Comparison of ENCODE assay signal across 25 cellular contexts in genomic region chr7:45662018-45662417, GRCh38.
"Had no signal": no experiment of that assay in that cellular context is flagged by ENCODE, and none has a peak within 500 bp of the region (broad histone marks: within the 10 kb centered on the region; RNA-seq: fewer than 3 reads in every experiment).

No MANE protein-coding gene starts in this region.

- H3K27ac ChIP-seq: epithelial cell of prostate, neural progenitor cell, transverse colon had no signal

- H3K27me3 Mint-ChIP-seq: activated CD4-positive, alpha-beta T cell treated with anti-CD3 and anti-CD28 coated beads, Interleukin-2, amount 10 ng/mL, durations not matched to agents 24 days and 14 days; activated naive CD4-positive, alpha-beta T cell treated with anti-CD3 and anti-CD28 coated beads, Interleukin-2, amount 50 U/mL, for 24 hours; activated naive CD8-positive, alpha-beta T cell treated with anti-CD3 and anti-CD28 coated beads, Interleukin-2, amount 50 U/mL, for 24 hours; dendritic cell treated with granulocyte-macrophage colony-stimulating factor and Interleukin-4, amounts not matched to agents 40 ng/mL and 50 ng/mL, for 4 days had no signal

- H3K36me3 ChIP-seq: neural progenitor cell, transverse colon had no signal

- H3K9ac ChIP-seq: neural progenitor cell, SK-N-SH had no signal

- H3K27ac Mint-ChIP-seq: activated CD4-positive, alpha-beta T cell treated with anti-CD3 and anti-CD28 coated beads, Interleukin-2, amount 10 ng/mL, durations not matched to agents 24 days and 14 days; activated naive CD4-positive, alpha-beta T cell treated with anti-CD3 and anti-CD28 coated beads, Interleukin-2, amount 50 U/mL, for 24 hours; activated naive CD8-positive, alpha-beta T cell treated with anti-CD3 and anti-CD28 coated beads, Interleukin-2, amount 50 U/mL, for 24 hours; activated T-helper 2 cell treated with anti-CD3 and anti-CD28 coated beads, Interferon-gamma antibody, Interleukin-2, Interleukin-4, amounts not matched to agents 10 μg/mL and 5 μg/mL and 100 μg/mL, durations not matched to agents 14 hours and 24 hours and 36 hours; dendritic cell treated with granulocyte-macrophage colony-stimulating factor and Interleukin-4, amounts not matched to agents 40 ng/mL and 50 ng/mL, for 4 days; neural progenitor cell; T-helper 17 cell had no signal

- DNase-seq: activated CD4-positive, alpha-beta T cell treated with anti-CD3 and anti-CD28 coated beads, Interleukin-2, amount 10 ng/mL, durations not matched to agents 24 days and 14 days; activated CD4-positive, CD25-positive, alpha-beta regulatory T cell treated with anti-CD3 and anti-CD28 coated beads, Interleukin-2, amount 50 U/mL, for 72 hours; activated naive CD8-positive, alpha-beta T cell treated with anti-CD3 and anti-CD28 coated beads, Interleukin-2, amount 50 U/mL, for 24 hours; activated T-cell treated with anti-CD3 and anti-CD28 coated beads, Interleukin-2, amount 50 U/mL, for 48 hours; amygdala; caudate nucleus; effector CD4-positive, alpha-beta T cell; glutamatergic neuron; left ventricle myocardium superior; mammary epithelial cell; midbrain; occipital lobe; right cardiac atrium; SK-N-SH; stimulated activated CD4-positive, alpha-beta T cell treated with anti-CD3 and anti-CD28 coated beads, Interleukin-15, amount 100 ng/mL, for 24 hours; stimulated activated naive CD4-positive, alpha-beta T cell; T-helper 17 cell; T1000; transverse colon had no signal

- H3K27me3 ChIP-seq: neural progenitor cell, transverse colon had no signal

- H3K4me1 ChIP-seq: neural progenitor cell, transverse colon had no signal

- H3K4me3 Mint-ChIP-seq: activated CD4-positive, alpha-beta T cell treated with anti-CD3 and anti-CD28 coated beads, Interleukin-2, amount 10 ng/mL, durations not matched to agents 24 days and 14 days; activated naive CD4-positive, alpha-beta T cell treated with anti-CD3 and anti-CD28 coated beads, Interleukin-2, amount 50 U/mL, for 24 hours; activated naive CD8-positive, alpha-beta T cell treated with anti-CD3 and anti-CD28 coated beads, Interleukin-2, amount 50 U/mL, for 24 hours; dendritic cell treated with granulocyte-macrophage colony-stimulating factor and Interleukin-4, amounts not matched to agents 40 ng/mL and 50 ng/mL, for 4 days; naive thymus-derived CD8-positive, alpha-beta T cell; neural progenitor cell; T-helper 17 cell had no signal

- H3K36me3 Mint-ChIP-seq: activated naive CD4-positive, alpha-beta T cell treated with anti-CD3 and anti-CD28 coated beads, Interleukin-2, amount 50 U/mL, for 24 hours; naive thymus-derived CD8-positive, alpha-beta T cell had no signal

- H3K9me3 ChIP-seq: SK-N-SH, transverse colon had no signal

- H3K4me3 ChIP-seq: neural progenitor cell, transverse colon had no signal

- H3K4me1 Mint-ChIP-seq: activated CD4-positive, alpha-beta T cell treated with anti-CD3 and anti-CD28 coated beads, Interleukin-2, amount 10 ng/mL, durations not matched to agents 24 days and 14 days; activated naive CD4-positive, alpha-beta T cell treated with anti-CD3 and anti-CD28 coated beads, Interleukin-2, amount 50 U/mL, for 24 hours; activated naive CD8-positive, alpha-beta T cell treated with anti-CD3 and anti-CD28 coated beads, Interleukin-2, amount 50 U/mL, for 24 hours; naive thymus-derived CD8-positive, alpha-beta T cell; neural progenitor cell; T-helper 17 cell had no signal

- H3K9me3 Mint-ChIP-seq: activated CD4-positive, alpha-beta T cell treated with anti-CD3 and anti-CD28 coated beads, Interleukin-2, amount 10 ng/mL, durations not matched to agents 24 days and 14 days; activated naive CD4-positive, alpha-beta T cell treated with anti-CD3 and anti-CD28 coated beads, Interleukin-2, amount 50 U/mL, for 24 hours; activated naive CD8-positive, alpha-beta T cell treated with anti-CD3 and anti-CD28 coated beads, Interleukin-2, amount 50 U/mL, for 24 hours; activated T-helper 2 cell treated with anti-CD3 and anti-CD28 coated beads, Interferon-gamma antibody, Interleukin-2, Interleukin-4, amounts not matched to agents 10 μg/mL and 5 μg/mL and 100 μg/mL, durations not matched to agents 14 hours and 24 hours and 36 hours; dendritic cell treated with granulocyte-macrophage colony-stimulating factor and Interleukin-4, amounts not matched to agents 40 ng/mL and 50 ng/mL, for 4 days; neural progenitor cell had no signal
